26 cellular contexts compared by ENCODE assay signal in the genomic region with DNA sequence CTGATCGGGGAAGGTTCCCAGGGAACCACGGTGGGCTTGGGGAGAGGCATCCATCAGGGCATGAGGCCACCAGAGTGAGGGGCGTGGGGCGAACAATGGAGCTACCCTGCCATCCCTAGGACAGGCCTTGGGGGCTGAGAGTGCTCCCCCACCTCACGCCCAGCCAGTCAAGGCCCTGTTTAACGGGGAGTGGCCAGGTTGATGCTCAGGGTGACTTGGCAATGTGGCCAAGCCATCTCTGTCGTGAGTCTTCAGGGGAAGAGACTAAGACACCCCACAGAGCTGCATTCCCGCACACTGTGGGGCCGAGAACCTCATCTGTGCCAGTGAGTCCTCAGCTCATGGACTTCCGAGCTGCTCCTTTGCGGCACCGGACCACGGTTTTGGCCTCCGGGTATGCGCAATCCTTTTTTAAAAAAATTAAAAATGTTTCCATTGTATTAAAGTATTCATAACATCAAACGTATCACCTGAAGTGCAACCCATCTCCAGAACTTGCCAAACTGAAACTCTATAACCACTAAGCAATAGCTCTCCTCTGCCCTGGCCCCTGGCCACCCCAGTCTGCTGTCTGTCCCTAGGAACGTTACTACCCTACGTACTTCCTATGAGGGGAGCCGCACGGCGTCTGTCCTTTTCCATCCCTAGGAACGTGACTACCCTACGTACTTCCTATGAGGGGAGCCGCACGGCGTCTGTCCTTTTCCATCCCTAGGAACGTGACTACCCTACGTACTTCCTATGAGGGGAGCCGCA.
DNase-seq lines count a peak whose midpoint lies in the region; ATAC-seq and TF ChIP-seq lines count a peak whose summit lies in the region.
"Had no signal": no experiment of that assay in that cellular context is flagged by ENCODE, and none has a peak within 500 bp of the region (broad histone marks: within the 10 kb centered on the region; RNA-seq: fewer than 3 reads in every experiment).

No MANE protein-coding gene starts in this region.

- H3K9me3 Mint-ChIP-seq in WTC11: no peaks in the 10 kb centered on the region
- H3K9me3 Mint-ChIP-seq: CD8-positive, alpha-beta memory T cell; effector memory CD8-positive, alpha-beta T cell had no signal

- TF ChIP-seq POLR2A in transverse colon (IDR thresholded peaks at IDR 0.05): no peak
- TF ChIP-seq POLR2A in gastroesophageal sphincter (IDR thresholded peaks at IDR 0.05): no peak

- no peak for ATAC-seq in Right ventricle myocardium superior (ENCODE audit: poor library complexity)
- no peak for ATAC-seq in Right ventricle myocardium inferior
- ATAC-seq in WTC11: no peak
- no peak for ATAC-seq in gastroesophageal sphincter
- ATAC-seq: activated CD4-positive, alpha-beta T cell treated with anti-CD3 and anti-CD28 coated beads for 36 hours; effector memory CD8-positive, alpha-beta T cell; K562; left colon had no signal

- TF ChIP-seq EP300 in transverse colon (IDR thresholded peaks at IDR 0.05; ENCODE audit: low read depth) (no peak), gastroesophageal sphincter (IDR thresholded peaks at IDR 0.05) (no peak)

- H4K20me1 ChIP-seq in osteoblast (ENCODE audit: insufficient read depth, low read length): no peaks in the 10 kb centered on the region
- H4K20me1 ChIP-seq in smooth muscle cell (ENCODE audit: low read depth): no peaks in the 10 kb centered on the region

- H3K36me3 ChIP-seq in osteoblast (ENCODE audit: insufficient read depth, low read length) (no peaks in the 10 kb centered on the region), transverse colon (no peaks in the 10 kb centered on the region), smooth muscle cell (ENCODE audit: low read depth) (no peaks in the 10 kb centered on the region), gastroesophageal sphincter (no peaks in the 10 kb centered on the region)
- H3K36me3 ChIP-seq: brain microvascular endothelial cell, thoracic aorta had no signal

- peaks cover 3% of the 10 kb centered on the region for H3K27me3 Mint-ChIP-seq in WTC11 (ENCODE audit: low read depth)
- H3K27me3 Mint-ChIP-seq: activated CD4-positive, alpha-beta T cell treated with anti-CD3 and anti-CD28 coated beads for 36 hours; B cell; CD8-positive, alpha-beta memory T cell; effector memory CD8-positive, alpha-beta T cell had no signal

- H3K79me2 ChIP-seq in osteoblast (ENCODE audit: insufficient read depth, low read length): no peaks in the 10 kb centered on the region
- H3K79me2 ChIP-seq in smooth muscle cell (ENCODE audit: low read depth): no peaks in the 10 kb centered on the region

- H3K36me3 Mint-ChIP-seq in WTC11: no peaks in the 10 kb centered on the region
- H3K36me3 Mint-ChIP-seq: CD8-positive, alpha-beta memory T cell had no signal

- intact Hi-C loops in Right ventricle myocardium superior (cut with DNase I): no loop called here
- intact Hi-C loops in Right ventricle myocardium inferior (cut with DNase I): no loop called here
- intact Hi-C loops in transverse colon (cut with DNase I; ENCODE audit: low total_unique reads): no loop called here

- H3K9me3 ChIP-seq in osteoblast (ENCODE audit: low read depth, low read length) (no peaks in the 10 kb centered on the region), transverse colon (no peaks in the 10 kb centered on the region), smooth muscle cell (replicated peaks; ENCODE audit: low read depth) (no peaks in the 10 kb centered on the region), gastroesophageal sphincter (no peaks in the 10 kb centered on the region)
- H3K9me3 ChIP-seq: thoracic aorta had no signal

- in situ Hi-C loops in transverse colon (cut with MboI; ENCODE audit: low pct_ligation_motif_present in 1 of 4, low pct_unique_long_range_greater_than_20kb in 1 of 4, low sequenced_read_pairs in 3 of 4): no loop called here

- H2AFZ ChIP-seq in osteoblast (ENCODE audit: low read length) (no peak overlapping the region), smooth muscle cell (ENCODE audit: low read depth) (no peak overlapping the region)

- no peak overlapping the region for H3K27ac Mint-ChIP-seq in WTC11
- H3K27ac Mint-ChIP-seq: activated CD4-positive, alpha-beta T cell treated with anti-CD3 and anti-CD28 coated beads for 36 hours; B cell; CD8-positive, alpha-beta memory T cell; effector memory CD8-positive, alpha-beta T cell had no signal

- H3K4me3 Mint-ChIP-seq in WTC11: no peak overlapping the region
- H3K4me3 Mint-ChIP-seq: activated CD4-positive, alpha-beta T cell treated with anti-CD3 and anti-CD28 coated beads for 36 hours; B cell; CD8-positive, alpha-beta memory T cell; effector memory CD8-positive, alpha-beta T cell had no signal

- H3K27me3 ChIP-seq in osteoblast (ENCODE audit: insufficient read depth, low read length) (no peaks in the 10 kb centered on the region), transverse colon (no peaks in the 10 kb centered on the region), smooth muscle cell (ENCODE audit: low read depth) (no peaks in the 10 kb centered on the region), gastroesophageal sphincter (peaks cover 3% of the 10 kb centered on the region)
- H3K27me3 ChIP-seq: brain microvascular endothelial cell had no signal

- no peak overlapping the region for H3K9ac ChIP-seq in smooth muscle cell (ENCODE audit: low read depth)

- H3K4me3 ChIP-seq in osteoblast (ENCODE audit: insufficient read depth, low read length): no peak overlapping the region
- no peak overlapping the region for H3K4me3 ChIP-seq in transverse colon
- no peak overlapping the region for H3K4me3 ChIP-seq in smooth muscle cell
- H3K4me3 ChIP-seq in gastroesophageal sphincter: no peak overlapping the region
- H3K4me3 ChIP-seq: K562, SK-N-MC, thoracic aorta had no signal

- CTCF ChIA-PET in WTC11 (lab: Charles Lee): no interaction called here

- H3K4me1 ChIP-seq in osteoblast (ENCODE audit: insufficient read depth, low read length) (no peaks in the 10 kb centered on the region), transverse colon (no peaks in the 10 kb centered on the region), smooth muscle cell (ENCODE audit: low read depth) (no peaks in the 10 kb centered on the region), gastroesophageal sphincter (no peaks in the 10 kb centered on the region)

- DNase-seq in Right ventricle myocardium superior (peak; percentile 25), Right ventricle myocardium inferior (ENCODE audit: missing footprints) (no peak), WTC11 (ENCODE audit: low spot score) (peak; percentile 12), osteoblast (ENCODE audit: insufficient read length, low spot score, missing footprints) (peak; percentile 63), transverse colon (peak; percentile 3), smooth muscle cell (lab: John Stamatoyannopoulos, UW; ENCODE audit: unreplicated experiment) (no peak)
- no peak for DNase-seq in effector CD8-positive, alpha-beta T cell (lab: John Stamatoyannopoulos, UW)
- DNase-seq: activated CD4-positive, alpha-beta T cell treated with anti-CD3 and anti-CD28 coated beads for 36 hours; activated CD8-positive, alpha-beta memory T cell treated with anti-CD3 and anti-CD28 coated beads for 24 hours; activated naive CD4-positive, alpha-beta T cell; brain microvascular endothelial cell; effector memory CD8-positive, alpha-beta T cell; left colon; mesendoderm; NCI-H1105 treated with DMSO at 0.1 percent for 48 hours; NCI-H2081; NCI-H345; NCI-H748 treated with DMSO at 0.1 percent for 48 hours; occipital lobe; stimulated activated naive CD4-positive, alpha-beta T cell treated with Interleukin-2 at 50 U/mL for 16 hours had no signal

- H3K27ac ChIP-seq in osteoblast (ENCODE audit: low read depth, low read length) (no peak overlapping the region), transverse colon (no peak overlapping the region), smooth muscle cell (ENCODE audit: low read depth) (no peak overlapping the region), gastroesophageal sphincter (no peak overlapping the region)
- H3K27ac ChIP-seq: brain microvascular endothelial cell, SK-N-MC, thoracic aorta had no signal

- TF ChIP-seq CTCF in WTC11 (IDR thresholded peaks at IDR 0.05) (no peak), osteoblast (IDR thresholded peaks at IDR 0.05; ENCODE audit: extremely low read depth, low read depth, low read length) (no peak), transverse colon (IDR thresholded peaks at IDR 0.05) (no peak), smooth muscle cell (IDR thresholded peaks at IDR 0.05; ENCODE audit: borderline replicate concordance, insufficient read depth, poor library complexity, severe bottlenecking) (no peak), gastroesophageal sphincter (IDR thresholded peaks at IDR 0.05) (no peak)

- no peaks in the 10 kb centered on the region for H3F3A ChIP-seq in smooth muscle cell (ENCODE audit: low read depth)

- H3K4me2 ChIP-seq in osteoblast (ENCODE audit: insufficient read depth, low read length) (no peak overlapping the region), smooth muscle cell (no peak overlapping the region)

- POLR2A ChIA-PET in WTC11 (lab: Charles Lee): no interaction called here

- 91 to 92% methylated on average over 7 to 23 of the region's 29 CpGs for WGBS in transverse colon (ENCODE audit: low coverage in 1 of 2), 2 donors
- 91% methylated on average over 25 of the region's 29 CpGs for WGBS in smooth muscle cell (ENCODE audit: low lambda C conversion rate)
- WGBS in gastroesophageal sphincter (ENCODE audit: low coverage in 1 of 2), 2 donors: 89 to 100% methylated on average over 5 to 9 of the region's 29 CpGs

- H3K4me1 Mint-ChIP-seq in WTC11: peaks cover 15% of the 10 kb centered on the region
- H3K4me1 Mint-ChIP-seq: activated CD4-positive, alpha-beta T cell treated with anti-CD3 and anti-CD28 coated beads for 36 hours; B cell; CD8-positive, alpha-beta memory T cell had no signal

TF ChIP-seq in WTC11, 78 proteins besides CTCF, POLR2A, EP300 and RAD21 (continues in another document):
- TF ChIP-seq ZNF416 (CRISPR knock-in tag; IDR thresholded peaks at IDR 0.05): no peak

Comparison
In these comparisons a context has a peak if more than half of its experiments do, and no peak if none do; other contexts are left out.
1. DNase-seq: peak in Right ventricle myocardium superior (single experiment), WTC11 (single experiment), osteoblast (single experiment) and transverse colon (single experiment); none in Right ventricle myocardium inferior (single experiment), smooth muscle cell (single experiment) and effector CD8-positive, alpha-beta T cell (single experiment).